ENCODE assay signal across 14 cellular contexts in genomic region chr11:35664977-35665441, GRCh38. TPM values are rescaled to one million over a fixed set of nuclear protein-coding genes. Genes with fewer than 3 reads are reported as not detected.
DNase-seq lines count a peak whose midpoint lies in the region; ATAC-seq and TF ChIP-seq lines count a peak whose summit lies in the region.
"Had no signal": no experiment of that assay in that cellular context is flagged by ENCODE, and none has a peak within 500 bp of the region (broad histone marks: within the 10 kb centered on the region; RNA-seq: fewer than 3 reads in every experiment).

No MANE protein-coding gene starts in this region.

- H3K4me1 Mint-ChIP-seq in activated naive CD4-positive, alpha-beta T cell treated with anti-CD3 and anti-CD28 coated beads for 36 hours (ENCODE audit: low read depth): peaks cover 54% of the 10 kb centered on the region

- no TSS peak for BruUV-seq in PC-3 (replicated peaks; lab: Mats Ljungman, UMichigan)

- CTCF ChIA-PET in activated naive CD4-positive, alpha-beta T cell treated with anti-CD3 and anti-CD28 coated beads for 36 hours (lab: Charles Lee): no interaction called here
- CTCF ChIA-PET in PC-3 (lab: Charles Lee): no interaction called here

- H3K27ac ChIP-seq in PC-3 (ENCODE audit: low read length) (no peak overlapping the region), smooth muscle cell (ENCODE audit: low read depth) (no peak overlapping the region), upper lobe of right lung (no peak overlapping the region)
- H3K27ac ChIP-seq: gastroesophageal sphincter, skin epidermis had no signal

- H3K36me3 Mint-ChIP-seq in activated naive CD4-positive, alpha-beta T cell treated with anti-CD3 and anti-CD28 coated beads for 36 hours (ENCODE audit: low read depth): peaks cover 36% of the 10 kb centered on the region
- peaks cover 29 to 60% of the 10 kb centered on the region in 2 donors for H3K36me3 Mint-ChIP-seq in activated naive CD4-positive, alpha-beta T cell treated with anti-CD3 and anti-CD28 coated beads, Interleukin-2, amount 50 U/mL, for 72 hours

- H3K9ac ChIP-seq in PC-3 (ENCODE audit: low read length): no peak overlapping the region
- H3K9ac ChIP-seq in smooth muscle cell (ENCODE audit: low read depth): no peak overlapping the region

- no peaks in the 10 kb centered on the region for H3F3A ChIP-seq in PC-3 (ENCODE audit: low read length, unreplicated experiment)
- H3F3A ChIP-seq in smooth muscle cell (ENCODE audit: low read depth): peaks cover 9% of the 10 kb centered on the region

- H3K9me3 ChIP-seq in PC-3 (ENCODE audit: low read length) (0 out of 2 replicates have a peak, but pooled peaks cover 5% of the 10 kb centered on the region), smooth muscle cell (replicated peaks; ENCODE audit: low read depth) (no peaks in the 10 kb centered on the region), upper lobe of right lung (peaks cover 19% of the 10 kb centered on the region)

- ATAC-seq in activated naive CD4-positive, alpha-beta T cell treated with anti-CD3 and anti-CD28 coated beads, Interleukin-2, amount 50 U/mL, for 72 hours: no peak
- ATAC-seq in PC-3: no peak
- ATAC-seq in GM19328 (IDR thresholded peaks at IDR 0.05; ENCODE audit: unreplicated experiment): no peak
- ATAC-seq in upper lobe of right lung: no peak
- ATAC-seq: gastroesophageal sphincter had no signal

- H3K36me3 ChIP-seq in PC-3 (ENCODE audit: low read depth, low read length) (peaks cover 17% of the 10 kb centered on the region; the same call in 1 of the 2 replicates), smooth muscle cell (ENCODE audit: low read depth) (peaks cover 9% of the 10 kb centered on the region), upper lobe of right lung (no peaks in the 10 kb centered on the region)

- H3K27ac Mint-ChIP-seq in activated naive CD4-positive, alpha-beta T cell treated with anti-CD3 and anti-CD28 coated beads for 36 hours: peak overlapping the region; percentile 25
- H3K27ac Mint-ChIP-seq in activated naive CD4-positive, alpha-beta T cell treated with anti-CD3 and anti-CD28 coated beads, Interleukin-2, amount 50 U/mL, for 72 hours: no peak overlapping the region

- no peaks in the 10 kb centered on the region for H4K20me1 ChIP-seq in PC-3 (ENCODE audit: low read length)
- H4K20me1 ChIP-seq in smooth muscle cell (ENCODE audit: low read depth): peaks cover 20% of the 10 kb centered on the region

- TF ChIP-seq CTCF in PC-3 (conservative IDR thresholded peaks at IDR 0.05; ENCODE audit: low read depth, low read length): no peak
- no peak for TF ChIP-seq CTCF in fibroblast of pulmonary artery (IDR thresholded peaks at IDR 0.05; ENCODE audit: low read length, missing control alignments)
- no peak for TF ChIP-seq CTCF in smooth muscle cell (IDR thresholded peaks at IDR 0.05; ENCODE audit: borderline replicate concordance, insufficient read depth, poor library complexity, severe bottlenecking)
- no peak for TF ChIP-seq CTCF in upper lobe of right lung (IDR thresholded peaks at IDR 0.05)

- peak overlapping the region; percentile 5; the same call in 1 of the 2 replicates for H3K4me2 ChIP-seq in PC-3 (ENCODE audit: low read length)
- peak overlapping the region; percentile 95 for H3K4me2 ChIP-seq in smooth muscle cell

- POLR2A ChIA-PET in PC-3 (lab: Charles Lee; ENCODE audit: unreplicated experiment): no interaction called here

- 98% methylated on average over 5 of the region's 5 CpGs for WGBS in smooth muscle cell (ENCODE audit: low lambda C conversion rate)

- peak overlapping the region; percentile 74 for H3K4me3 ChIP-seq in PC-3 (ENCODE audit: low read length)
- H3K4me3 ChIP-seq in fibroblast of pulmonary artery (replicated peaks; ENCODE audit: low read depth, low read length): no peak overlapping the region
- H3K4me3 ChIP-seq in smooth muscle cell: peak overlapping the region; percentile 71
- H3K4me3 ChIP-seq in upper lobe of right lung: no peak overlapping the region
- H3K4me3 ChIP-seq: skin epidermis had no signal

- H3K9me3 Mint-ChIP-seq in activated naive CD4-positive, alpha-beta T cell treated with anti-CD3 and anti-CD28 coated beads for 36 hours: peaks cover 32% of the 10 kb centered on the region
- H3K9me3 Mint-ChIP-seq in activated naive CD4-positive, alpha-beta T cell treated with anti-CD3 and anti-CD28 coated beads, Interleukin-2, amount 50 U/mL, for 72 hours: peaks cover 18 to 36% of the 10 kb centered on the region in 2 donors

- H3K27me3 Mint-ChIP-seq in activated naive CD4-positive, alpha-beta T cell treated with anti-CD3 and anti-CD28 coated beads for 36 hours (ENCODE audit: low read depth): no peaks in the 10 kb centered on the region

- DNase-seq in activated naive CD4-positive, alpha-beta T cell treated with anti-CD3 and anti-CD28 coated beads for 36 hours: no peak
- DNase-seq in activated naive CD4-positive, alpha-beta T cell treated with anti-CD3 and anti-CD28 coated beads, Interleukin-2, amount 50 U/mL, for 72 hours (ENCODE audit: low spot score in 2 of 2): no peak
- peak; percentile 24 for DNase-seq in PC-3
- DNase-seq in fibroblast of pulmonary artery (ENCODE audit: low read depth): peak; percentile 29
- DNase-seq in smooth muscle cell (lab: John Stamatoyannopoulos, UW; ENCODE audit: unreplicated experiment): no peak
- no peak for DNase-seq in effector CD8-positive, alpha-beta T cell (lab: John Stamatoyannopoulos, UW)
- no peak for DNase-seq in upper lobe of right lung
- DNase-seq: activated CD8-positive, alpha-beta memory T cell treated with anti-CD3 and anti-CD28 coated beads, Interleukin-2, amount 50 U/mL, for 4 hours; cerebellar nuclear complex; mesenchymal stem cell; NCI-H1092 treated with DMSO at 0.1 percent for 48 hours had no signal

- H3K27me3 ChIP-seq in PC-3 (ENCODE audit: low read length) (no peaks in the 10 kb centered on the region), smooth muscle cell (ENCODE audit: low read depth) (no peaks in the 10 kb centered on the region), upper lobe of right lung (no peaks in the 10 kb centered on the region)
- H3K27me3 ChIP-seq: gastroesophageal sphincter had no signal

- H3K4me3 Mint-ChIP-seq in activated naive CD4-positive, alpha-beta T cell treated with anti-CD3 and anti-CD28 coated beads for 36 hours: peak overlapping the region; percentile 40

- H2AFZ ChIP-seq in PC-3 (ENCODE audit: low read length): no peak overlapping the region
- H2AFZ ChIP-seq in smooth muscle cell (ENCODE audit: low read depth): no peak overlapping the region

- intact Hi-C loops in activated naive CD4-positive, alpha-beta T cell treated with anti-CD3 and anti-CD28 coated beads for 36 hours (cut with micrococcal nuclease): loop anchor here (2.0 to 5.0 kb wide), 3 partner anchors 16 to 748 kb away; partner anchors contain the start of genes APIP and PDHX
- intact Hi-C loops in PC-3 (cut with micrococcal nuclease): no loop called here
- intact Hi-C loops in upper lobe of right lung (cut with DNase I): no loop called here

- peaks cover 70% of the 10 kb centered on the region for H3K79me2 ChIP-seq in PC-3 (ENCODE audit: low read length)
- H3K79me2 ChIP-seq in smooth muscle cell (ENCODE audit: low read depth): peaks cover 71% of the 10 kb centered on the region

- H3K9me2 ChIP-seq in PC-3 (replicated peaks; ENCODE audit: low read length): no peaks in the 10 kb centered on the region

- H3K4me1 ChIP-seq in PC-3 (ENCODE audit: insufficient read depth, low read length): peaks cover 20% of the 10 kb centered on the region
- H3K4me1 ChIP-seq in smooth muscle cell (ENCODE audit: low read depth): peaks cover 21% of the 10 kb centered on the region
- H3K4me1 ChIP-seq in upper lobe of right lung: peaks cover 10% of the 10 kb centered on the region

RNA-seq across cellular contexts. Expression of gene TRIM44, which starts 2.4 kb away (rescaled TPM):
- 10 to 100 TPM; 35.0 to 37.8 TPM for total RNA-seq in activated naive CD4-positive, alpha-beta T cell treated with anti-CD3 and anti-CD28 coated beads for 36 hours
- total RNA-seq in activated naive CD4-positive, alpha-beta T cell treated with anti-CD3 and anti-CD28 coated beads, Interleukin-2, amount 50 U/mL, for 72 hours: 10 to 100 TPM; 17.5 to 34.9 TPM
- total RNA-seq in PC-3 (2014; rRNA removed): 14.0 TPM in 2 replicates
- total RNA-seq in smooth muscle cell: 20.9 and 29.7 TPM in 2 replicates
- polyA plus RNA-seq in smooth muscle cell: 32.9 and 36.7 TPM in 2 replicates
- total RNA-seq in upper lobe of right lung: 67.2 TPM

RNA-seq across cellular contexts. Expression of gene FJX1, which starts 46.7 kb away (rescaled TPM):
- under 1 TPM; 0.77 to 0.98 TPM for total RNA-seq in activated naive CD4-positive, alpha-beta T cell treated with anti-CD3 and anti-CD28 coated beads for 36 hours
- total RNA-seq in activated naive CD4-positive, alpha-beta T cell treated with anti-CD3 and anti-CD28 coated beads, Interleukin-2, amount 50 U/mL, for 72 hours: under 1 TPM in 1 of 2 donors, not detected in 1; 0.91 TPM
- total RNA-seq in PC-3 (2014; rRNA removed) (71.4 and 97.1 TPM in 2 replicates), smooth muscle cell (28.3 and 32.7 TPM in 2 replicates), upper lobe of right lung (5.9 TPM)
- 41.2 and 44.5 TPM in 2 replicates for polyA plus RNA-seq in smooth muscle cell

Comparison
In these comparisons a context has a peak if more than half of its experiments do, and no peak if none do; other contexts are left out.
1. DNase-seq: peak in PC-3 (single experiment) and fibroblast of pulmonary artery (single experiment); none in activated naive CD4-positive, alpha-beta T cell treated with anti-CD3 and anti-CD28 coated beads for 36 hours (single experiment), activated naive CD4-positive, alpha-beta T cell treated with anti-CD3 and anti-CD28 coated beads, Interleukin-2, amount 50 U/mL, for 72 hours (0 of 2), smooth muscle cell (single experiment), effector CD8-positive, alpha-beta T cell (single experiment) and upper lobe of right lung (single experiment).
2. H3K4me3 ChIP-seq: peak in PC-3 (single experiment) and smooth muscle cell (single experiment); none in fibroblast of pulmonary artery (single experiment) and upper lobe of right lung (single experiment).